1 cellular context compared by ENCODE assay signal in genomic region chr4:186554485-186554884, GRCh38.
TF ChIP-seq lines count a peak whose summit lies in the region.

No MANE protein-coding gene starts in this region.

TF ChIP-seq in GM23338, 12 proteins besides CTCF, POLR2A, EP300 and RAD21 (continued from another document):
- TF ChIP-seq REST (IDR thresholded peaks at IDR 0.05; ENCODE audit: unreplicated experiment): no peak
- TF ChIP-seq JUNB (IDR thresholded peaks at IDR 0.05; ENCODE audit: unreplicated experiment): no peak
- TF ChIP-seq ETS1 (IDR thresholded peaks at IDR 0.05): no peak
- TF ChIP-seq CREB1 (CRISPR knock-in tag; IDR thresholded peaks at IDR 0.05; ENCODE audit: low read depth): no peak
- no peak for TF ChIP-seq POLR2AphosphoS5 (IDR thresholded peaks at IDR 0.05; ENCODE audit: low read depth)
- no peak for TF ChIP-seq EZH2phosphoT487 (IDR thresholded peaks at IDR 0.05; ENCODE audit: unreplicated experiment)
- TF ChIP-seq ZNF114 (CRISPR knock-in tag; IDR thresholded peaks at IDR 0.05): no peak
- no peak for TF ChIP-seq NANOG (IDR thresholded peaks at IDR 0.05; ENCODE audit: borderline replicate concordance)
- TF ChIP-seq STAT1 (IDR thresholded peaks at IDR 0.05; ENCODE audit: unreplicated experiment): no peak
